Comparison of ENCODE assay signal across 8 cellular contexts in genomic region chr11:111766834-111767142, GRCh38. TPM values are rescaled to one million over a fixed set of nuclear protein-coding genes. Genes with fewer than 3 reads are reported as not detected.
DNase-seq lines count a peak whose midpoint lies in the region; ATAC-seq and TF ChIP-seq lines count a peak whose summit lies in the region.

No MANE protein-coding gene starts in this region.

- TF ChIP-seq CTCF in C4-2B (conservative IDR thresholded peaks at IDR 0.05) (no peak), HFF-Myc (IDR thresholded peaks at IDR 0.05; ENCODE audit: low read depth, low read length, missing control alignments) (no peak)

- peak overlapping the region; percentile 81 to 95 (median 95) for H3K9ac ChIP-seq in subcutaneous abdominal adipose tissue (ENCODE audit: low read length in 5 of 5)

- H3K4me3 ChIP-seq in HFF-Myc (replicated peaks; ENCODE audit: low read depth, low read length) (peak overlapping the region; percentile 88), iPS-18c (ENCODE audit: insufficient read depth, low read depth, low read length) (peak overlapping the region; percentile 96), subcutaneous abdominal adipose tissue (ENCODE audit: low read depth in 1 of 5, low read length in 5 of 5) (peak overlapping the region; percentile 93 to 97 (median 97))

- H3K36me3 ChIP-seq in subcutaneous abdominal adipose tissue (ENCODE audit: control insufficient read depth in 5 of 5, insufficient read depth in 5 of 5, low read length in 5 of 5), result peaks cover 12 to 28% (median 16%) of the 10 kb centered on the region in 5 donors

- DNase-seq in HFF-Myc (ENCODE audit: extremely low read depth, low read depth) (no peak), NCI-H146 (lab: John Stamatoyannopoulos, UW) (no peak), Ammon's horn (ENCODE audit: low spot score) (no peak)
- no peak for DNase-seq in activated naive CD4-positive, alpha-beta T cell treated with anti-CD3 and anti-CD28 coated beads, Interleukin-2, amount 50 U/mL, for 72 hours (ENCODE audit: low spot score in 2 of 2)

- peaks cover 24 to 28% of the 10 kb centered on the region in 2 donors for H3K36me3 Mint-ChIP-seq in activated naive CD4-positive, alpha-beta T cell treated with anti-CD3 and anti-CD28 coated beads, Interleukin-2, amount 50 U/mL, for 72 hours

- no peaks in the 10 kb centered on the region for H3K9me3 Mint-ChIP-seq in activated naive CD4-positive, alpha-beta T cell treated with anti-CD3 and anti-CD28 coated beads, Interleukin-2, amount 50 U/mL, for 72 hours

- H3K27me3 ChIP-seq in subcutaneous abdominal adipose tissue (ENCODE audit: control insufficient read depth in 5 of 5, insufficient read depth in 4 of 5, low read length in 5 of 5), result no peaks in the 10 kb centered on the region

- H3K9me3 ChIP-seq in iPS-18c (ENCODE audit: control insufficient read depth, insufficient read depth, low read length) (no peaks in the 10 kb centered on the region), subcutaneous abdominal adipose tissue (ENCODE audit: control insufficient read depth in 5 of 5, low read length in 5 of 5) (no peaks in the 10 kb centered on the region)

- peak overlapping the region; percentile 92 to 99 for H3K27ac Mint-ChIP-seq in activated naive CD4-positive, alpha-beta T cell treated with anti-CD3 and anti-CD28 coated beads, Interleukin-2, amount 50 U/mL, for 72 hours

- ATAC-seq in activated naive CD4-positive, alpha-beta T cell treated with anti-CD3 and anti-CD28 coated beads, Interleukin-2, amount 50 U/mL, for 72 hours, result peak; percentile 2 to 13
- no peak for ATAC-seq in GM21529 (IDR thresholded peaks at IDR 0.05; ENCODE audit: unreplicated experiment)

- H3K27ac ChIP-seq in C4-2B (peak overlapping the region; percentile 81), subcutaneous abdominal adipose tissue (ENCODE audit: low read depth, low read length) (peak overlapping the region; percentile 98)

- peaks cover 3 to 50% (median 45%) of the 10 kb centered on the region in 5 donors for H3K4me1 ChIP-seq in subcutaneous abdominal adipose tissue (ENCODE audit: control insufficient read depth in 5 of 5, insufficient read depth in 5 of 5, low read length in 5 of 5)

RNA-seq across cellular contexts. Expression of gene PPP2R1B, which starts 0.6 kb away (rescaled TPM):
- 10 to 100 TPM; 53.9 to 57.3 TPM for total RNA-seq in activated naive CD4-positive, alpha-beta T cell treated with anti-CD3 and anti-CD28 coated beads, Interleukin-2, amount 50 U/mL, for 72 hours
